ENCODE assay signal across 13 cellular contexts in the genomic region with DNA sequence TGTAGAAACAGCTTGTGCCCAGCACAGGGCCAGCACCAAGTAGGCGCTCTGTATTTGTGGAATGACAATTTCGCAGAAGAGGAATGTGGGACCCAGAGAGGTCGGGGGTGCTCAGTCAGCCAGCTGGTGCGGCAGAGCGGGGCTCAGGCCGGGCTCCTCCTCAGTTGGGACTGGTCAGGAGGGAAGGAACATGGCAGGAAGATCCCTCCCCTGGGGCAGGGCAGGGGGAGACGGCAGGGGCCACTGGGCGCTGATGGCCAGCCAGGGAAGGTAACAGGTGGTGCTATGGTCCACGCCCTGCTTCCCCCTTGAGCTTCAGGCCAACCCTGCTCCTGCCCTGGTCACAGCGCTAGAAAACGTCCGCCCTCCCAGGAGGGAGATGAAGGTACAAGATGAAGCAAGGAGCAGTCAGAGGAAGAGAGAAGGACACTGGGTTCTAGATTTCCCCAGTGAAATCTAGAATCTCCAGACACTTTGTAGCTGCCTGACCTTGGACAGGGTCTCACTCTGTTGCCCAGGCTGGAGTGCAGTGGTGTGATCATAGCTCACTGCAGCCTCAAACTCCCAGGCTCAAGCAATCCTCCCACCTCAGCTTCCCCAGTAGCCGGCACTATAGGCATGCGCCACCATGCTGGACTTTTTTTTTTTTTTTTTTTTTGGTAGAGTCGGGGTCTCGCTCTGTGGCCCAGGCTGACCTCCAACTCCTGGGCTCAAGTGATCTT. TPM values are rescaled to one million over a fixed set of nuclear protein-coding genes. Genes with fewer than 3 reads are reported as not detected.
A peak's percentile ranks its signal among the peaks of the same experiment; 100 is the strongest.
DNase-seq lines count a peak whose midpoint lies in the region; ATAC-seq and TF ChIP-seq lines count a peak whose summit lies in the region.
"Had no signal": no experiment of that assay in that cellular context is flagged by ENCODE, and none has a peak within 500 bp of the region (broad histone marks: within the 10 kb centered on the region; RNA-seq: fewer than 3 reads in every experiment).

No MANE protein-coding gene starts in this region.

- WGBS in sigmoid colon, 2 donors = 90% methylated on average over 16 of the region's 16 CpGs

- H3K4me1 Mint-ChIP-seq in T-helper 17 cell (peaks cover 22% of the 10 kb centered on the region), immature natural killer cell (peaks cover 75 to 80% of the 10 kb centered on the region in 2 donors)

- TF ChIP-seq CTCF in sigmoid colon (IDR thresholded peaks at IDR 0.05) (no peak), foreskin keratinocyte (conservative IDR thresholded peaks at IDR 0.05) (no peak)

- no peak for TF ChIP-seq POLR2A in sigmoid colon (IDR thresholded peaks at IDR 0.05)

- peak overlapping the region; percentile 27 for H3K27ac Mint-ChIP-seq in T-helper 17 cell
- peak overlapping the region; percentile 44 to 73 (median 61) for H3K27ac Mint-ChIP-seq in immature natural killer cell

- H3K9me3 ChIP-seq in T-helper 17 cell (ENCODE audit: control insufficient read depth, low read length, poor library complexity, severe bottlenecking) (no peaks in the 10 kb centered on the region), sigmoid colon (no peaks in the 10 kb centered on the region)

- TF ChIP-seq EP300 in sigmoid colon (IDR thresholded peaks at IDR 0.05) = no peak

- H3K4me1 ChIP-seq in sigmoid colon (no peaks in the 10 kb centered on the region), foreskin keratinocyte (no peaks in the 10 kb centered on the region)

- no peaks in the 10 kb centered on the region for H3K36me3 ChIP-seq in H7 (replicated peaks; ENCODE audit: control insufficient read depth, insufficient read depth, low read length)
- no peaks in the 10 kb centered on the region for H3K36me3 ChIP-seq in sigmoid colon

- no peaks in the 10 kb centered on the region for H3K27me3 Mint-ChIP-seq in T-helper 17 cell
- H3K27me3 Mint-ChIP-seq in immature natural killer cell (ENCODE audit: low read depth in 3 of 3) = peaks cover 2 to 12% (median 3%) of the 10 kb centered on the region in 3 donors

- H3K36me3 Mint-ChIP-seq in T-helper 17 cell (ENCODE audit: low read depth) (no peaks in the 10 kb centered on the region), immature natural killer cell (no peaks in the 10 kb centered on the region)

- H3K27ac ChIP-seq in sigmoid colon (peak overlapping the region in 3 of 4 donors; percentile 59 to 70 (median 64)), foreskin keratinocyte (no peak overlapping the region)
- H3K27ac ChIP-seq: PC-9 had no signal

- no peaks in the 10 kb centered on the region for H3K27me3 ChIP-seq in H7 (ENCODE audit: control insufficient read depth, insufficient read depth, low read length)
- no peaks in the 10 kb centered on the region for H3K27me3 ChIP-seq in sigmoid colon
- no peaks in the 10 kb centered on the region for H3K27me3 ChIP-seq in foreskin keratinocyte

- DNase-seq in H7 (peak; percentile 48), T-helper 17 cell (no peak), immature natural killer cell (no peak), sigmoid colon (peak; percentile 49), Ammon's horn (ENCODE audit: low spot score) (no peak), foreskin keratinocyte (no peak)
- DNase-seq: dermis blood vessel endothelial cell, NCI-H1417, T-helper 9 cell had no signal

- no peaks in the 10 kb centered on the region for H3K9me3 Mint-ChIP-seq in immature natural killer cell

- intact Hi-C loops in sigmoid colon (cut with DNase I) = no loop called here

- ATAC-seq in T-helper 17 cell = no peak
- ATAC-seq in GM21367 (IDR thresholded peaks at IDR 0.05; ENCODE audit: unreplicated experiment) = no peak
- no peak for ATAC-seq in foreskin keratinocyte

- H3K4me3 ChIP-seq in H7 (ENCODE audit: insufficient read depth, low read depth, low read length) (no peak overlapping the region), sigmoid colon (no peak overlapping the region)
- H3K4me3 ChIP-seq: PC-9 had no signal

- no peak overlapping the region for H3K4me3 Mint-ChIP-seq in T-helper 17 cell
- peak overlapping the region in 2 of 5 donors; percentile 14 to 53 for H3K4me3 Mint-ChIP-seq in immature natural killer cell

RNA-seq across cellular contexts. Expression of a gene that starts 13.5 kb away (rescaled TPM):
- 0.42 and 0.81 TPM in 2 replicates for total RNA-seq in H7 (2014; rRNA removed; shearing (Covaris generic))
- total RNA-seq in T-helper 17 cell = 10 to 100 TPM in 1 of 2 donors, 1 to 10 TPM in 1; 4.9 to 14.9 TPM
- polyA plus RNA-seq in immature natural killer cell = 1 to 10 TPM in 2 of 3 donors, under 1 TPM in 1; 0.95 to 3.6 (median 2.3) TPM
- 10 to 100 TPM; 10.5 to 19.7 (median 18.8) TPM for total RNA-seq in sigmoid colon
- polyA plus RNA-seq in sigmoid colon = 10 to 100 TPM; 21.6 to 29.8 (median 27.1) TPM
- total RNA-seq in foreskin keratinocyte = not detected in 2 replicates
- polyA plus RNA-seq in foreskin keratinocyte = not detected in 2 replicates
- total RNA-seq: dermis blood vessel endothelial cell, NCI-H460, PC-9 had no signal

RNA-seq across cellular contexts. Expression of a gene that starts 16.5 kb away (rescaled TPM):
- total RNA-seq in H7 (2014; rRNA removed; shearing (Covaris generic)) = 26.7 and 29.0 TPM in 2 replicates
- 10 to 100 TPM; 31.6 to 31.8 TPM for total RNA-seq in T-helper 17 cell
- 10 to 100 TPM; 22.1 to 33.2 (median 27.7) TPM for polyA plus RNA-seq in immature natural killer cell
- 10 to 100 TPM; 38.2 to 87.5 (median 54.0) TPM for total RNA-seq in sigmoid colon
- 10 to 100 TPM in 2 of 3 donors, 1 to 10 TPM in 1; 4.6 to 29.8 (median 13.2) TPM for polyA plus RNA-seq in sigmoid colon
- 48.2 and 58.1 TPM in 2 replicates for total RNA-seq in foreskin keratinocyte
- 64.6 and 70.8 TPM in 2 replicates for polyA plus RNA-seq in foreskin keratinocyte

RNA-seq across cellular contexts. Expression of a gene that starts 34.4 kb away (rescaled TPM):
- 132 and 162 TPM in 2 replicates for total RNA-seq in H7 (2014; rRNA removed; shearing (Covaris generic))
- 10 to 100 TPM; 47.8 to 55.2 TPM for total RNA-seq in T-helper 17 cell
- 100 to 1,000 TPM; 157 to 207 (median 184) TPM for polyA plus RNA-seq in immature natural killer cell
- 100 to 1,000 TPM; 104 to 202 (median 178) TPM for total RNA-seq in sigmoid colon
- polyA plus RNA-seq in sigmoid colon = 100 to 1,000 TPM; 117 to 151 (median 121) TPM
- 209 and 242 TPM in 2 replicates for total RNA-seq in foreskin keratinocyte
- 249 and 296 TPM in 2 replicates for polyA plus RNA-seq in foreskin keratinocyte

RNA-seq across cellular contexts. Expression of a gene that starts 39.4 kb away (rescaled TPM):
- not detected in 2 replicates for total RNA-seq in H7 (2014; rRNA removed; shearing (Covaris generic))
- total RNA-seq in T-helper 17 cell (under 1 TPM in 1 of 2 donors, not detected in 1; 0.10 TPM), sigmoid colon (not detected), foreskin keratinocyte (not detected in 2 replicates)
- polyA plus RNA-seq in immature natural killer cell (not detected), sigmoid colon (1 to 10 TPM in 1 of 3 donors, under 1 TPM in 2; 0.29 to 1.4 (median 0.60) TPM), foreskin keratinocyte (not detected in 2 replicates)
- total RNA-seq: dermis blood vessel endothelial cell, PC-9, temporal lobe had no signal

RNA-seq across cellular contexts. Expression of a gene that starts 57.1 kb away (rescaled TPM):
- total RNA-seq in H7 (2014; rRNA removed; shearing (Covaris generic)) = 0.33 and 0.42 TPM in 2 replicates
- total RNA-seq in T-helper 17 cell = 1 to 10 TPM; 3.0 to 3.1 TPM
- polyA plus RNA-seq in immature natural killer cell = not detected
- under 1 TPM in 3 of 4 donors, not detected in 1; 0.27 to 0.55 (median 0.36) TPM for total RNA-seq in sigmoid colon
- polyA plus RNA-seq in sigmoid colon = under 1 TPM in 1 of 3 donors, not detected in 2; 0.61 TPM
- total RNA-seq in foreskin keratinocyte = 0.14 and 0.18 TPM in 2 replicates
- 0.10 and 0.32 TPM in 2 replicates for polyA plus RNA-seq in foreskin keratinocyte
- total RNA-seq: temporal lobe had no signal

Comparison
In these comparisons a context has a peak if more than half of its experiments do, and no peak if none do; other contexts are left out.
1. DNase-seq: peak in H7 (single experiment) and sigmoid colon (single experiment); none in T-helper 17 cell (0 of 3), immature natural killer cell (0 of 3), Ammon's horn (single experiment) and foreskin keratinocyte (0 of 2).